25 cellular contexts compared by ENCODE assay signal in the genomic region with DNA sequence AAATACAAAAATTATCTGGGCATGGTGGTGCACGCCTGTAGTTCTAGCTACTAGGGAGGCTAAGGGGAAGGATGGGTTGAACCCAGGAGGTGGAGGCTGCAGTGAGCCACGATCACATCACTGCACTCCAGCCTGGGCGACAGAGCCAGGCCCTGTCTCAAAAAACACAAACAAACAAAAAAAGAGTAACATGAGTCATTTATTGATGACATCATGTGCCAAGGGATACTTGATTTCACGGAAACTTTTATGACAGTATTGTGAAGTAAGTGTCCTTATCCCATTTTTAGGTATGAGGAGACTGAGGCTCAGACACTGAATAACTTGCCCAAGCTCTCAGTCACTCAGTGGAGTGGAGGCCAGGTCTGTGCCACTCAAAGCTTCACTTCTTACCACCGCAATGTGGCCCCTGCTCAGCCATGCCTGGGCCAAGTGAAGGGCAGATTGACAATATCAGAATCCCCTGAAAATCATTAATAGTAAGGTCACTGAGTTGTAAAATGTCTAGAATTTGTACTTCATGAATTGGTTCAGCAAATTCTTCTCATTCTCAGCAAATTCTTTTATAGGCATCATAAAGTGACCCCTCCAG. TPM values are rescaled to one million over a fixed set of nuclear protein-coding genes. Genes with fewer than 3 reads are reported as not detected.
DNase-seq lines count a peak whose midpoint lies in the region; ATAC-seq, FAIRE-seq and TF ChIP-seq lines count a peak whose summit lies in the region.
"Had no signal": no experiment of that assay in that cellular context is flagged by ENCODE, and none has a peak within 500 bp of the region (broad histone marks: within the 10 kb centered on the region; RNA-seq: fewer than 3 reads in every experiment).

No MANE protein-coding gene starts in this region.

- DNase-seq in HepG2 (ENCODE audit: low spot score) (no peak), right lobe of liver (no peak), GM12878 (ENCODE audit: low read depth, low spot score) (no peak), kidney tubule cell (ENCODE audit: low spot score) (peak; percentile 7), upper lobe of right lung (peak; percentile 30), NCI-H748 treated with DMSO at 0.1 percent for 48 hours (lab: John Stamatoyannopoulos, UW) (no peak)
- no peak for DNase-seq in naive thymus-derived CD8-positive, alpha-beta T cell
- DNase-seq: 8988T; ACHN; AML-193; BE2C; CD4-positive, alpha-beta T cell; CD8-positive, alpha-beta memory T cell; DMS79; EL; GDM1 had no signal

- no peak overlapping the region for H3K4me3 Mint-ChIP-seq in naive thymus-derived CD8-positive, alpha-beta T cell
- H3K4me3 Mint-ChIP-seq: CD14-positive monocyte; CD4-positive, alpha-beta T cell; CD8-positive, alpha-beta memory T cell; GM23338 had no signal

- RAD21 ChIA-PET in GM12878 (lab: Charles Lee; ENCODE audit: unreplicated experiment) = no interaction called here

- no peak overlapping the region for H3K4me2 ChIP-seq in HepG2 (ENCODE audit: low read depth, low read length)
- no peak overlapping the region for H3K4me2 ChIP-seq in GM12878 (ENCODE audit: control insufficient read depth, insufficient read depth)
- H3K4me2 ChIP-seq: A549; BLaER1 treated with 17β-estradiol and CSF1 and Interleukin-3, amounts not matched to agents 10 nM and 100 nM; GM23338 had no signal

- TF ChIP-seq RAD21 in HepG2 (CRISPR knock-in tag; IDR thresholded peaks at IDR 0.05) (no peak), GM12878 (IDR thresholded peaks at IDR 0.05; ENCODE audit: insufficient read depth, low read depth, low read length) (no peak)

- no peaks in the 10 kb centered on the region for H3K36me3 Mint-ChIP-seq in naive thymus-derived CD8-positive, alpha-beta T cell
- H3K36me3 Mint-ChIP-seq: CD14-positive monocyte; CD8-positive, alpha-beta memory T cell had no signal

- BruUV-seq in HepG2 (replicated peaks; lab: Mats Ljungman, UMichigan) (no TSS peak), GM12878 (replicated peaks; lab: Mats Ljungman, UMichigan) (no TSS peak)

- H4K20me1 ChIP-seq in HepG2 (ENCODE audit: insufficient read depth, low read length) (no peaks in the 10 kb centered on the region), GM12878 (ENCODE audit: control insufficient read depth, insufficient read depth) (no peaks in the 10 kb centered on the region)
- H4K20me1 ChIP-seq: BLaER1 treated with 17β-estradiol and CSF1 and Interleukin-3, amounts not matched to agents 10 nM and 100 nM had no signal

- H3K27me3 Mint-ChIP-seq in naive thymus-derived CD8-positive, alpha-beta T cell = peaks cover 7 to 32% (median 17%) of the 10 kb centered on the region in 5 donors

- H3K9me3 ChIP-seq in HepG2 (ENCODE audit: low read length) (no peaks in the 10 kb centered on the region), right lobe of liver (no peaks in the 10 kb centered on the region), GM12878 (replicated peaks; ENCODE audit: control insufficient read depth, insufficient read depth, low read length) (no peaks in the 10 kb centered on the region), upper lobe of right lung (no peaks in the 10 kb centered on the region)
- H3K9me3 ChIP-seq: A549; BE2C; BLaER1 treated with 17β-estradiol and CSF1 and Interleukin-3, amounts not matched to agents 10 nM and 100 nM; HAP-1 had no signal

- H3K9ac ChIP-seq in HepG2 (ENCODE audit: insufficient read depth, low read depth, low read length) = no peak overlapping the region
- no peak overlapping the region for H3K9ac ChIP-seq in GM12878 (ENCODE audit: control insufficient read depth, insufficient read depth, low read length)
- H3K9ac ChIP-seq: BLaER1 treated with 17β-estradiol and CSF1 and Interleukin-3, amounts not matched to agents 10 nM and 100 nM had no signal

- no peaks in the 10 kb centered on the region for H3K36me3 ChIP-seq in HepG2 (replicated peaks in 1 of 2; ENCODE audit: control insufficient read depth in 1 of 2, insufficient read depth in 2 of 2, low read length in 2 of 2)
- H3K36me3 ChIP-seq in right lobe of liver = no peaks in the 10 kb centered on the region
- H3K36me3 ChIP-seq in GM12878 (ENCODE audit: control insufficient read depth in 2 of 2, insufficient read depth in 2 of 2, low read length in 1 of 2) = no peaks in the 10 kb centered on the region
- H3K36me3 ChIP-seq in upper lobe of right lung = no peaks in the 10 kb centered on the region
- H3K36me3 ChIP-seq: BE2C; BLaER1 treated with 17β-estradiol and CSF1 and Interleukin-3, amounts not matched to agents 10 nM and 100 nM; HAP-1 had no signal

- CTCF ChIA-PET in HepG2 (lab: Yijun Ruan, JAX; ENCODE audit: low intra/inter-chr PET ratio, low total read pairs) = no interaction called here
- CTCF ChIA-PET in GM12878 (lab: Yijun Ruan, JAX) = interaction anchor here (1.0 kb wide), 1 partner anchor 9 kb away, joined by 3 read pairs; no protein-coding TSS in a partner anchor

- peaks cover 0 to 1% (median 0%) of the 10 kb centered on the region in 9 donors for H3K9me3 Mint-ChIP-seq in naive thymus-derived CD8-positive, alpha-beta T cell
- H3K9me3 Mint-ChIP-seq: CD4-positive, alpha-beta T cell; CD8-positive, alpha-beta memory T cell; GM23338 had no signal

- intact Hi-C loops in HepG2 (cut with micrococcal nuclease; ENCODE audit: unreplicated experiment) (no loop called here), right lobe of liver (cut with DNase I) (no loop called here), GM12878 (cut with micrococcal nuclease; ENCODE audit: unreplicated experiment) (no loop called here), upper lobe of right lung (cut with DNase I) (no loop called here)

- TF ChIP-seq CTCF in HepG2 (CRISPR knock-in tag; IDR thresholded peaks at IDR 0.05) = no peak
- no peak for TF ChIP-seq CTCF in right lobe of liver (IDR thresholded peaks at IDR 0.05)
- no peak for TF ChIP-seq CTCF in GM12878 (IDR thresholded peaks at IDR 0.05 in 2 of 3, conservative IDR thresholded peaks at IDR 0.05 in 1 of 3; ENCODE audit: control insufficient read depth in 2 of 3, extremely low read depth in 1 of 3, insufficient read depth in 1 of 3, low read depth in 3 of 3, low read length in 3 of 3)
- no peak for TF ChIP-seq CTCF in upper lobe of right lung (IDR thresholded peaks at IDR 0.05)

- H3K4me1 ChIP-seq in HepG2 (ENCODE audit: insufficient read depth, low read length) (no peaks in the 10 kb centered on the region), right lobe of liver (no peaks in the 10 kb centered on the region), GM12878 (ENCODE audit: control insufficient read depth, insufficient read depth, low read length) (no peaks in the 10 kb centered on the region), upper lobe of right lung (no peaks in the 10 kb centered on the region)
- H3K4me1 ChIP-seq: A549; BE2C; BLaER1 treated with 17β-estradiol and CSF1 and Interleukin-3, amounts not matched to agents 10 nM and 100 nM; HAP-1 had no signal

- in situ Hi-C loops in HepG2 (cut with HindIII; ENCODE audit: extremely low pct_ligation_motif_present, low pct_unique_long_range_greater_than_20kb) = no loop called here
- in situ Hi-C loops in GM12878 (cut with MboI) = no loop called here

- WGBS in HepG2 (ENCODE audit: low lambda C conversion rate) = 4% methylated on average over 5 of the region's 5 CpGs
- 66% methylated on average over 4 of the region's 5 CpGs for WGBS in right lobe of liver (ENCODE audit: insufficient coverage, low coverage, low lambda C conversion rate, missing lambda C conversion rate)
- WGBS in GM12878 (ENCODE audit: insufficient coverage, insufficient replicate concordance, low lambda C conversion rate, missing lambda C conversion rate) = 35% methylated on average over 5 of the region's 5 CpGs

- no peak for TF ChIP-seq POLR2A in HepG2 (IDR thresholded peaks at IDR 0.05; ENCODE audit: insufficient read depth in 1 of 2, low read depth in 2 of 2, low read length in 2 of 2)
- no peak for TF ChIP-seq POLR2A in right lobe of liver (IDR thresholded peaks at IDR 0.05)
- TF ChIP-seq POLR2A in GM12878 (IDR thresholded peaks at IDR 0.05; ENCODE audit: low read depth, low read length) = no peak

- no peak overlapping the region for H3K27ac Mint-ChIP-seq in naive thymus-derived CD8-positive, alpha-beta T cell
- H3K27ac Mint-ChIP-seq: CD14-positive monocyte; CD4-positive, alpha-beta T cell; CD8-positive, alpha-beta memory T cell; GM23338 had no signal

- H3K27ac ChIP-seq in HepG2 (ENCODE audit: extremely low read length, insufficient read depth, low read length) (no peak overlapping the region), right lobe of liver (no peak overlapping the region), GM12878 (ENCODE audit: control insufficient read depth, insufficient read depth) (no peak overlapping the region), upper lobe of right lung (no peak overlapping the region)
- H3K27ac ChIP-seq: A549; BLaER1 treated with 17β-estradiol and CSF1 and Interleukin-3, amounts not matched to agents 10 nM and 100 nM had no signal

- SMC1A ChIA-PET in GM12878 (lab: Charles Lee; ENCODE audit: uncharacterized antibody, unreplicated experiment) = interaction anchor here (1.2 kb wide), 1 partner anchor 41 kb away, joined by 3 read pairs; no protein-coding TSS in a partner anchor

- no peak overlapping the region for H2AFZ ChIP-seq in HepG2 (ENCODE audit: low read length)
- H2AFZ ChIP-seq in GM12878 (ENCODE audit: control insufficient read depth, low read depth, low read length) = no peak overlapping the region
- H2AFZ ChIP-seq: GM23338 had no signal

- POLR2A ChIA-PET in HepG2 (lab: Yijun Ruan, JAX) = no interaction called here
- POLR2A ChIA-PET in GM12878 (lab: Charles Lee) = no interaction called here
- POLR2A ChIA-PET in naive thymus-derived CD8-positive, alpha-beta T cell (lab: Charles Lee) = no interaction called here

- H3K79me2 ChIP-seq in HepG2 (ENCODE audit: insufficient read depth, low read length) (no peaks in the 10 kb centered on the region), GM12878 (ENCODE audit: control insufficient read depth, insufficient read depth, low read length) (no peaks in the 10 kb centered on the region)

- H3K4me1 Mint-ChIP-seq in naive thymus-derived CD8-positive, alpha-beta T cell = no peaks in the 10 kb centered on the region
- H3K4me1 Mint-ChIP-seq: CD14-positive monocyte; CD8-positive, alpha-beta memory T cell; GM23338 had no signal

- no peak overlapping the region for H3K4me3 ChIP-seq in HepG2 (replicated peaks in 1 of 3; ENCODE audit: insufficient read depth in 1 of 3, low read depth in 2 of 3, low read length in 3 of 3)
- H3K4me3 ChIP-seq in right lobe of liver = no peak overlapping the region
- H3K4me3 ChIP-seq in GM12878 = no peak overlapping the region
- no peak overlapping the region for H3K4me3 ChIP-seq in upper lobe of right lung
- H3K4me3 ChIP-seq: A549; BLaER1 treated with 17β-estradiol and CSF1 and Interleukin-3, amounts not matched to agents 10 nM and 100 nM; GM23338; HAP-1 had no signal

- no peak for FAIRE-seq in HepG2 (lab: Jason Lieb, UNC)
- no peak for FAIRE-seq in GM12878 (lab: Jason Lieb, UNC)
- FAIRE-seq: A549, D721Med, GM12891, H54 had no signal

- ATAC-seq in HepG2 (no peak), right lobe of liver (no peak), GM12878 (no peak), upper lobe of right lung (no peak), GM19351 (IDR thresholded peaks at IDR 0.05; ENCODE audit: unreplicated experiment) (no peak)
- ATAC-seq in naive thymus-derived CD8-positive, alpha-beta T cell = no peak
- ATAC-seq: A549, GM23338 had no signal

- TF ChIP-seq EP300 in HepG2 (IDR thresholded peaks at IDR 0.05; ENCODE audit: low read depth in 2 of 2, low read length in 2 of 2) (no peak), HepG2 (CRISPR knock-in tag; IDR thresholded peaks at IDR 0.05; ENCODE audit: borderline replicate concordance) (no peak), GM12878 (IDR thresholded peaks at IDR 0.05; ENCODE audit: borderline replicate concordance in 1 of 2, control insufficient read depth in 1 of 2, low read depth in 2 of 2, low read length in 2 of 2) (no peak)

- H3K27me3 ChIP-seq in HepG2 (ENCODE audit: control insufficient read depth in 1 of 2, insufficient read depth in 2 of 2, low read length in 2 of 2) (peaks cover 0 to 14% of the 10 kb centered on the region in 2 experiments; a peak in 2 of 5 replicates), right lobe of liver (no peaks in the 10 kb centered on the region), GM12878 (replicated peaks in 1 of 2; ENCODE audit: control insufficient read depth in 2 of 2, insufficient read depth in 2 of 2, low read length in 1 of 2) (no peaks in the 10 kb centered on the region; a peak in 3 of 4 replicates), upper lobe of right lung (peaks cover 33% of the 10 kb centered on the region)
- H3K27me3 ChIP-seq: BLaER1 treated with 17β-estradiol and CSF1 and Interleukin-3, amounts not matched to agents 10 nM and 100 nM had no signal

RNA-seq across cellular contexts. Expression of a gene that starts 36.5 kb away (rescaled TPM):
- total RNA-seq in HepG2 (2016; rRNA removed; fragmentation: Illumina TruSeq; extraction: Trizol) = not detected in 2 replicates
- total RNA-seq in HepG2 (2016; cell fraction: cytosol; rRNA removed; fragmentation: Illumina TruSeq; extraction: Trizol; ENCODE audit: low read depth) = not detected in 2 replicates
- total RNA-seq in HepG2 (2016; cell fraction: insoluble cytoplasmic fraction; rRNA removed; fragmentation: Illumina TruSeq; extraction: Trizol) = not detected in 2 replicates
- total RNA-seq in HepG2 (2016; cell fraction: membrane; rRNA removed; fragmentation: Illumina TruSeq; extraction: Trizol) = not detected in 2 replicates
- total RNA-seq in HepG2 (2016; cell fraction: nucleus; rRNA removed; fragmentation: Illumina TruSeq; extraction: Trizol) = not detected in 2 replicates
- polyA plus RNA-seq in HepG2 (2011; rRNA removed) = not detected in 2 replicates
- not detected in 2 replicates for polyA plus RNA-seq in HepG2 (2011; cell fraction: cytosol; rRNA removed)
- polyA plus RNA-seq in HepG2 (2011; cell fraction: nucleus; rRNA removed) = not detected in 2 replicates
- polyA plus RNA-seq in HepG2 (2012) = 0.07 TPM in 1 of 2 replicates, not detected in the other
- not detected in 2 replicates for polyA plus RNA-seq in HepG2 (2016; cell fraction: cytosol; fragmentation: Illumina TruSeq; extraction: Trizol; ENCODE audit: low read depth)
- not detected in 2 replicates for polyA plus RNA-seq in HepG2 (2016; cell fraction: insoluble cytoplasmic fraction; fragmentation: Illumina TruSeq; extraction: Trizol; ENCODE audit: low read depth)
- polyA plus RNA-seq in HepG2 (2016; cell fraction: membrane; fragmentation: Illumina TruSeq; extraction: Trizol; ENCODE audit: low read depth) = not detected in 2 replicates
- polyA plus RNA-seq in HepG2 (2016; cell fraction: nucleus; fragmentation: Illumina TruSeq; extraction: Trizol; ENCODE audit: insufficient read depth, low read depth) = not detected in 2 replicates
- polyA minus RNA-seq in HepG2 (2011; rRNA and poly(A)+ RNA removed; ENCODE audit: low replicate concordance) = not detected in 2 replicates
- not detected in 2 replicates for polyA minus RNA-seq in HepG2 (2011; cell fraction: cytosol; rRNA and poly(A)+ RNA removed)
- not detected in 2 replicates for polyA minus RNA-seq in HepG2 (2011; cell fraction: nucleus; rRNA and poly(A)+ RNA removed)
- total RNA-seq in right lobe of liver = not detected
- 0.86 and 0.91 TPM in 2 replicates for total RNA-seq in GM12878 (2013; cell fraction: nucleolus; rRNA removed)
- not detected in 2 replicates for total RNA-seq in GM12878 (2014; rRNA removed)
- total RNA-seq in GM12878 (2014; rRNA removed; fragmentation: Illumina TruSeq; extraction: Trizol) = not detected in 2 replicates
- not detected in 2 replicates for total RNA-seq in GM12878 (2021)
- polyA plus RNA-seq in GM12878 (2011; ENCODE audit: low read depth) = not detected
- polyA plus RNA-seq in GM12878 (2011; rRNA removed) = 0.12 and 0.22 TPM in 2 replicates
- 0.06 TPM in 1 of 2 replicates, not detected in the other for polyA plus RNA-seq in GM12878 (2011; cell fraction: cytosol; rRNA removed)
- not detected in 2 replicates for polyA plus RNA-seq in GM12878 (2011; cell fraction: nucleus; rRNA removed)
- not detected in 2 replicates for polyA plus RNA-seq in GM12878 (2012)
- not detected in 2 replicates for polyA plus RNA-seq in GM12878 (2014; fragmentation: Illumina TruSeq; extraction: Trizol)
- polyA plus RNA-seq in GM12878 (2014; fragmentation: Nextera tagmentation; extraction: Ambion mirVana) = not detected
- not detected in 2 replicates for polyA plus RNA-seq in GM12878 (2014; rRNA removed)
- not detected for polyA plus RNA-seq in GM12878 (2016; fragmentation: Nextera tagmentation; extraction: Ambion mirVana)
- not detected in 2 replicates for polyA minus RNA-seq in GM12878 (2011; rRNA and poly(A)+ RNA removed)
- polyA minus RNA-seq in GM12878 (2011; cell fraction: cytosol; rRNA and poly(A)+ RNA removed) = not detected in 2 replicates
- polyA minus RNA-seq in GM12878 (2011; cell fraction: nucleus; rRNA and poly(A)+ RNA removed) = not detected in 2 replicates
- not detected for total RNA-seq in upper lobe of right lung
- total RNA-seq in naive thymus-derived CD8-positive, alpha-beta T cell = not detected
- polyA plus RNA-seq in naive thymus-derived CD8-positive, alpha-beta T cell = not detected
- total RNA-seq: CD4-positive, alpha-beta T cell; CD8-positive, alpha-beta memory T cell; GM23338 had no signal
- polyA plus RNA-seq: A549; CD14-positive monocyte; CD8-positive, alpha-beta memory T cell; GM23338 had no signal

Comparison
In these comparisons a context has a peak if more than half of its experiments do, and no peak if none do; other contexts are left out.
1. DNase-seq: peak in kidney tubule cell (single experiment) and upper lobe of right lung (single experiment); none in HepG2 (single experiment), right lobe of liver (0 of 3), GM12878 (single experiment), naive thymus-derived CD8-positive, alpha-beta T cell (0 of 10) and NCI-H748 treated with DMSO at 0.1 percent for 48 hours (single experiment).